ENCODE assay signal across 21 cellular contexts in genomic region chr10:120897343-120897742, GRCh38. TPM values are rescaled to one million over a fixed set of nuclear protein-coding genes. Genes with fewer than 3 reads are reported as not detected.
A peak's percentile ranks its signal among the peaks of the same experiment; 100 is the strongest.
DNase-seq lines count a peak whose midpoint lies in the region; ATAC-seq, FAIRE-seq and TF ChIP-seq lines count a peak whose summit lies in the region.
"Had no signal": no experiment of that assay in that cellular context is flagged by ENCODE, and none has a peak within 500 bp of the region (broad histone marks: within the 10 kb centered on the region; RNA-seq: fewer than 3 reads in every experiment).

No MANE protein-coding gene starts in this region.

- intact Hi-C loops in pancreas (cut with DNase I) = no loop called here
- intact Hi-C loops in CD4-positive, alpha-beta T cell (cut with DNase I, micrococcal nuclease) = no loop called here

- peaks cover 6% of the 10 kb centered on the region for H3K4me1 Mint-ChIP-seq in activated CD8-positive, alpha-beta memory T cell treated with anti-CD3 and anti-CD28 coated beads, Interleukin-2, amount 10 ng/mL, durations not matched to agents 7 days and 5 days
- peaks cover 7% of the 10 kb centered on the region for H3K4me1 Mint-ChIP-seq in CD4-positive, alpha-beta T cell (ENCODE audit: low read depth)
- H3K4me1 Mint-ChIP-seq: activated T-helper 17 cell treated with anti-CD3 and anti-CD28 coated beads, Interleukin-2, amount 50 U/mL, for 72 hours; CD14-positive monocyte had no signal

- peaks cover 34% of the 10 kb centered on the region for H3K36me3 Mint-ChIP-seq in activated CD8-positive, alpha-beta memory T cell treated with anti-CD3 and anti-CD28 coated beads, Interleukin-2, amount 10 ng/mL, durations not matched to agents 7 days and 5 days
- peaks cover 85% of the 10 kb centered on the region for H3K36me3 Mint-ChIP-seq in CD4-positive, alpha-beta T cell (ENCODE audit: low read depth)

- TF ChIP-seq CTCF in choroid plexus epithelial cell (conservative IDR thresholded peaks at IDR 0.05; ENCODE audit: low read depth, low read length) (no peak), pancreas (IDR thresholded peaks at IDR 0.05) (no peak)
- TF ChIP-seq CTCF in CD4-positive, alpha-beta T cell (IDR thresholded peaks at IDR 0.05) = no peak

- no peaks in the 10 kb centered on the region for H3K4me1 ChIP-seq in pancreas
- H3K4me1 ChIP-seq: esophagus squamous epithelium, testis had no signal

- H3K36me3 ChIP-seq in pancreas = peaks cover 0 to 15% (median 0%) of the 10 kb centered on the region in 3 donors

- POLR2A ChIA-PET in CD4-positive, alpha-beta T cell (lab: Charles Lee) = no interaction called here

- peak; percentile 30 for ATAC-seq in activated CD8-positive, alpha-beta memory T cell treated with anti-CD3 and anti-CD28 coated beads, Interleukin-2, amount 10 ng/mL, durations not matched to agents 7 days and 5 days
- ATAC-seq in pancreas (peak in 3 of 4 donors; percentile 57 to 77 (median 76)), HG03039 (IDR thresholded peaks at IDR 0.05; ENCODE audit: unreplicated experiment) (no peak)
- ATAC-seq in CD4-positive, alpha-beta T cell (ENCODE audit: poor library complexity) = no peak
- ATAC-seq: activated T-helper 17 cell treated with anti-CD3 and anti-CD28 coated beads, Interleukin-2, amount 50 U/mL, for 72 hours; left lobe of liver; T-helper 17 cell had no signal

- in situ Hi-C loops in G401 (cut with HindIII; ENCODE audit: low sequenced_read_pairs) = no loop called here

- no peak overlapping the region for H3K27ac ChIP-seq in pancreas
- no peak overlapping the region for H3K27ac ChIP-seq in CD4-positive, alpha-beta T cell (ENCODE audit: low read depth, low read length)
- H3K27ac ChIP-seq: esophagus squamous epithelium, KMS-11, testis had no signal

- FAIRE-seq in pancreas (lab: Jason Lieb, UNC) = no peak

- H3K9me3 ChIP-seq in pancreas = no peaks in the 10 kb centered on the region
- no peaks in the 10 kb centered on the region for H3K9me3 ChIP-seq in CD4-positive, alpha-beta T cell (ENCODE audit: control insufficient read depth, low read length)
- H3K9me3 ChIP-seq: esophagus squamous epithelium, testis had no signal

- no peak overlapping the region for H3K4me3 Mint-ChIP-seq in activated CD8-positive, alpha-beta memory T cell treated with anti-CD3 and anti-CD28 coated beads, Interleukin-2, amount 10 ng/mL, durations not matched to agents 7 days and 5 days
- H3K4me3 Mint-ChIP-seq in CD4-positive, alpha-beta T cell = no peak overlapping the region
- H3K4me3 Mint-ChIP-seq: activated T-helper 17 cell treated with anti-CD3 and anti-CD28 coated beads, Interleukin-2, amount 50 U/mL, for 72 hours; CD14-positive monocyte; T-helper 17 cell had no signal

- H3K27me3 Mint-ChIP-seq in activated CD8-positive, alpha-beta memory T cell treated with anti-CD3 and anti-CD28 coated beads, Interleukin-2, amount 10 ng/mL, durations not matched to agents 7 days and 5 days = no peaks in the 10 kb centered on the region
- no peaks in the 10 kb centered on the region for H3K27me3 Mint-ChIP-seq in CD4-positive, alpha-beta T cell
- H3K27me3 Mint-ChIP-seq: activated T-helper 17 cell treated with anti-CD3 and anti-CD28 coated beads, Interleukin-2, amount 50 U/mL, for 72 hours; T-helper 17 cell had no signal

- CTCF ChIA-PET in activated CD8-positive, alpha-beta memory T cell treated with anti-CD3 and anti-CD28 coated beads, Interleukin-2, amount 10 ng/mL, durations not matched to agents 7 days and 5 days (lab: Charles Lee) = no interaction called here
- CTCF ChIA-PET in CD4-positive, alpha-beta T cell (lab: Charles Lee) = no interaction called here

- no peak for DNase-seq in activated CD8-positive, alpha-beta memory T cell treated with anti-CD3 and anti-CD28 coated beads, Interleukin-2, amount 10 ng/mL, durations not matched to agents 7 days and 5 days
- DNase-seq in activated CD8-positive, alpha-beta memory T cell treated with anti-CD3 and anti-CD28 coated beads, Interleukin-2, amount 50 U/mL, for 48 hours = no peak
- peak; percentile 10 for DNase-seq in SK-N-DZ (ENCODE audit: low spot score)
- DNase-seq in choroid plexus epithelial cell (ENCODE audit: low read depth) = peak; percentile 43
- DNase-seq in pancreas = no peak
- no peak for DNase-seq in G401 (ENCODE audit: low spot score)
- DNase-seq in CD4-positive, alpha-beta T cell = no peak
- DNase-seq: central memory CD4-positive, alpha-beta T cell; effector memory CD4-positive, alpha-beta T cell; esophagus squamous epithelium; head of caudate nucleus; NCI-H1048; NCI-H2081; SHP77; T-helper 17 cell; testis had no signal

- 41 to 55% methylated on average over 2 of the region's 2 CpGs for WGBS in pancreas, 2 donors

- no peaks in the 10 kb centered on the region for H3K27me3 ChIP-seq in pancreas
- no peaks in the 10 kb centered on the region for H3K27me3 ChIP-seq in CD4-positive, alpha-beta T cell (ENCODE audit: control insufficient read depth, insufficient read depth, low read length)
- H3K27me3 ChIP-seq: esophagus squamous epithelium, testis had no signal

- H3K9me3 Mint-ChIP-seq in activated CD8-positive, alpha-beta memory T cell treated with anti-CD3 and anti-CD28 coated beads, Interleukin-2, amount 10 ng/mL, durations not matched to agents 7 days and 5 days (ENCODE audit: low read depth) = no peaks in the 10 kb centered on the region
- H3K9me3 Mint-ChIP-seq in CD4-positive, alpha-beta T cell = no peaks in the 10 kb centered on the region
- H3K9me3 Mint-ChIP-seq: activated T-helper 17 cell treated with anti-CD3 and anti-CD28 coated beads, Interleukin-2, amount 50 U/mL, for 72 hours; CD14-positive monocyte had no signal

- no peak overlapping the region for H3K4me3 ChIP-seq in choroid plexus epithelial cell (ENCODE audit: low read depth, low read length)
- H3K4me3 ChIP-seq in pancreas = no peak overlapping the region
- H3K4me3 ChIP-seq: esophagus squamous epithelium, testis had no signal

- H3K27ac Mint-ChIP-seq in activated CD8-positive, alpha-beta memory T cell treated with anti-CD3 and anti-CD28 coated beads, Interleukin-2, amount 10 ng/mL, durations not matched to agents 7 days and 5 days = no peak overlapping the region
- H3K27ac Mint-ChIP-seq in CD4-positive, alpha-beta T cell = no peak overlapping the region
- H3K27ac Mint-ChIP-seq: activated T-helper 17 cell treated with anti-CD3 and anti-CD28 coated beads, Interleukin-2, amount 50 U/mL, for 72 hours; CD14-positive monocyte had no signal

RNA-seq across cellular contexts. Expression of gene WDR11, which starts 46.2 kb away (rescaled TPM):
- 10 to 100 TPM; 35.8 to 44.1 TPM for total RNA-seq in activated CD8-positive, alpha-beta memory T cell treated with anti-CD3 and anti-CD28 coated beads, Interleukin-2, amount 10 ng/mL, durations not matched to agents 7 days and 5 days
- 50.0 and 56.0 TPM in 2 replicates for polyA plus RNA-seq in SK-N-DZ (2014; cell fraction: cytosol; rRNA removed)
- polyA plus RNA-seq in SK-N-DZ (2014; cell fraction: nucleus; rRNA removed) = 147 and 157 TPM in 2 replicates
- 10 to 100 TPM; 14.8 to 30.5 (median 18.3) TPM for total RNA-seq in pancreas
- 10 to 100 TPM; 15.3 to 25.5 TPM for polyA plus RNA-seq in pancreas
- 57.2 and 57.3 TPM in 2 replicates for total RNA-seq in G401 (2014; rRNA removed; shearing (Covaris generic))
- total RNA-seq in CD4-positive, alpha-beta T cell = 10 to 100 TPM; 16.9 to 17.9 TPM

Comparison
In these comparisons a context has a peak if more than half of its experiments do, and no peak if none do; other contexts are left out.
1. ATAC-seq: peak in activated CD8-positive, alpha-beta memory T cell treated with anti-CD3 and anti-CD28 coated beads, Interleukin-2, amount 10 ng/mL, durations not matched to agents 7 days and 5 days (single experiment) and pancreas (3 of 4); none in CD4-positive, alpha-beta T cell (single experiment) and HG03039 (single experiment).
2. DNase-seq: peak in SK-N-DZ (single experiment) and choroid plexus epithelial cell (single experiment); none in activated CD8-positive, alpha-beta memory T cell treated with anti-CD3 and anti-CD28 coated beads, Interleukin-2, amount 10 ng/mL, durations not matched to agents 7 days and 5 days (single experiment), activated CD8-positive, alpha-beta memory T cell treated with anti-CD3 and anti-CD28 coated beads, Interleukin-2, amount 50 U/mL, for 48 hours (single experiment), pancreas (0 of 6), G401 (single experiment) and CD4-positive, alpha-beta T cell (0 of 10).